Comparison of ENCODE assay signal across 1 cellular context in genomic region chr2:88450186-88450585, GRCh38.
A peak's percentile ranks its signal among the peaks of the same experiment; 100 is the strongest.
TF ChIP-seq lines count a peak whose summit lies in the region.

No MANE protein-coding gene starts in this region.

TF ChIP-seq in H1, 55 proteins besides CTCF, POLR2A, EP300 and RAD21:
- TF ChIP-seq CEBPB (IDR thresholded peaks at IDR 0.05; ENCODE audit: low read depth, low read length) (0 out of 2 replicates have a peak, but pooled peaks have one; percentile 6), EZH2 (IDR thresholded peaks at IDR 0.05; ENCODE audit: low read depth, low read length, severe bottlenecking) (no peak)
